ENCODE assay signal across 20 cellular contexts in genomic region chr3:102034639-102035038, GRCh38.
DNase-seq lines count a peak whose midpoint lies in the region; ATAC-seq, FAIRE-seq and TF ChIP-seq lines count a peak whose summit lies in the region.
"Had no signal": no experiment of that assay in that cellular context is flagged by ENCODE, and none has a peak within 500 bp of the region (broad histone marks: within the 10 kb centered on the region; RNA-seq: fewer than 3 reads in every experiment).

No MANE protein-coding gene starts in this region.

- no peak overlapping the region for H3K9ac ChIP-seq in OCI-LY3 (ENCODE audit: low read length)

- no peak for TF ChIP-seq CTCF in GM13977 (IDR thresholded peaks at IDR 0.05; ENCODE audit: extremely low read depth, insufficient read depth, missing control alignments)
- TF ChIP-seq CTCF in OCI-LY3 (IDR thresholded peaks at IDR 0.05; ENCODE audit: low read depth, low read length): no peak

- peak; percentile 65 for ATAC-seq in GM19395 (IDR thresholded peaks at IDR 0.05; ENCODE audit: unreplicated experiment)
- ATAC-seq in HG02884 (IDR thresholded peaks at IDR 0.05; ENCODE audit: unreplicated experiment): peak; percentile 61
- ATAC-seq in HG03139 (IDR thresholded peaks at IDR 0.05; ENCODE audit: unreplicated experiment): no peak
- ATAC-seq: naive thymus-derived CD8-positive, alpha-beta T cell had no signal

- H3K36me3 Mint-ChIP-seq in immature natural killer cell: no peaks in the 10 kb centered on the region

- H3K36me3 ChIP-seq in OCI-LY3 (replicated peaks; ENCODE audit: low read depth, low read length) (peaks cover 2% of the 10 kb centered on the region), small intestine (ENCODE audit: control insufficient read depth in 2 of 2, insufficient read depth in 2 of 2, low read length in 2 of 2) (no peaks in the 10 kb centered on the region)
- H3K36me3 ChIP-seq: MG63, thoracic aorta had no signal

- H3K9me3 ChIP-seq in OCI-LY3 (ENCODE audit: insufficient read depth, low read length) (no peaks in the 10 kb centered on the region), small intestine (ENCODE audit: control insufficient read depth, low read depth) (no peaks in the 10 kb centered on the region)

- no peak overlapping the region for H3K27ac Mint-ChIP-seq in immature natural killer cell
- H3K27ac Mint-ChIP-seq: activated naive CD4-positive, alpha-beta T cell treated with anti-CD3 and anti-CD28 coated beads for 36 hours; CD8-positive, alpha-beta memory T cell had no signal

- FAIRE-seq in small intestine (lab: Jason Lieb, UNC): no peak
- FAIRE-seq: astrocyte had no signal

- no peaks in the 10 kb centered on the region for H4K20me1 ChIP-seq in OCI-LY3 (ENCODE audit: insufficient read depth, low read length)

- peak overlapping the region; percentile 8; the same call in 1 of the 2 replicates for H3K4me2 ChIP-seq in OCI-LY3 (ENCODE audit: low read length)

- peaks cover 0 to 2% (median 0%) of the 10 kb centered on the region in 3 donors for H3K27me3 Mint-ChIP-seq in immature natural killer cell (ENCODE audit: low read depth in 3 of 3)
- H3K27me3 Mint-ChIP-seq: CD8-positive, alpha-beta memory T cell; naive thymus-derived CD8-positive, alpha-beta T cell had no signal

- no peaks in the 10 kb centered on the region for H3K79me2 ChIP-seq in OCI-LY3 (ENCODE audit: low read length)

- H3K27ac ChIP-seq in OCI-LY3 (ENCODE audit: low read length) (peak overlapping the region; percentile 43), small intestine (ENCODE audit: low read depth in 1 of 2, low read length in 1 of 2) (no peak overlapping the region)
- H3K27ac ChIP-seq: thoracic aorta had no signal

- H3K4me3 ChIP-seq in OCI-LY3 (ENCODE audit: low read length) (no peak overlapping the region), small intestine (ENCODE audit: low read depth in 1 of 2, low read length in 2 of 2) (no peak overlapping the region)
- H3K4me3 ChIP-seq: MG63, thoracic aorta had no signal

- H3K9me3 Mint-ChIP-seq in immature natural killer cell: peaks cover 0 to 5% (median under 1%) of the 10 kb centered on the region in 6 donors
- H3K9me3 Mint-ChIP-seq: activated naive CD4-positive, alpha-beta T cell treated with anti-CD3 and anti-CD28 coated beads for 36 hours had no signal

- no peak overlapping the region for H2AFZ ChIP-seq in OCI-LY3 (ENCODE audit: low read depth, low read length)

- H3K27me3 ChIP-seq in OCI-LY3 (ENCODE audit: low read depth, low read length) (no peaks in the 10 kb centered on the region), small intestine (ENCODE audit: control insufficient read depth in 2 of 2, insufficient read depth in 2 of 2, low read length in 2 of 2) (no peaks in the 10 kb centered on the region)
- H3K27me3 ChIP-seq: MG63 had no signal

- no peak overlapping the region for H3K4me3 Mint-ChIP-seq in immature natural killer cell
- H3K4me3 Mint-ChIP-seq: activated naive CD4-positive, alpha-beta T cell treated with anti-CD3 and anti-CD28 coated beads for 36 hours; CD8-positive, alpha-beta memory T cell; naive thymus-derived CD8-positive, alpha-beta T cell had no signal

- 78 to 92% (median 83%) methylated on average over 3 of the region's 3 CpGs for WGBS in small intestine, 3 donors

- H3K4me1 ChIP-seq in OCI-LY3 (ENCODE audit: low read length) (peaks cover 70% of the 10 kb centered on the region), small intestine (ENCODE audit: control insufficient read depth in 2 of 2, insufficient read depth in 1 of 2, low read depth in 1 of 2, low read length in 1 of 2) (no peaks in the 10 kb centered on the region)

- DNase-seq in GM13977 (ENCODE audit: low spot score) (peak; percentile 20), NCI-H146 (lab: John Stamatoyannopoulos, UW) (no peak), immature natural killer cell (no peak), small intestine (no peak)
- DNase-seq: activated CD8-positive, alpha-beta memory T cell treated with anti-CD3 and anti-CD28 coated beads, Interleukin-2, amount 50 U/mL, for 48 hours; activated naive CD4-positive, alpha-beta T cell treated with anti-CD3 and anti-CD28 coated beads for 36 hours; CD8-positive, alpha-beta memory T cell; DND-41; hypothalamus; mesenchymal stem cell; MG63; naive thymus-derived CD8-positive, alpha-beta T cell; NCI-H1694 treated with DMSO at 0.1 percent for 48 hours; NCI-H510A had no signal

- in situ Hi-C loops in GM13977 (cut with MboI; ENCODE audit: low pct_unique_long_range_greater_than_20kb, low sequenced_read_pairs, unreplicated experiment): no loop called here

- peaks cover 2 to 7% of the 10 kb centered on the region in 2 donors for H3K4me1 Mint-ChIP-seq in immature natural killer cell
